ENCODE assay signal across 16 cellular contexts in genomic region chr11:109112748-109113378, GRCh38.
DNase-seq lines count a peak whose midpoint lies in the region; ATAC-seq and TF ChIP-seq lines count a peak whose summit lies in the region.
"Had no signal": no experiment of that assay in that cellular context is flagged by ENCODE, and none has a peak within 500 bp of the region (broad histone marks: within the 10 kb centered on the region; RNA-seq: fewer than 3 reads in every experiment).

No MANE protein-coding gene starts in this region.

- ATAC-seq in Right ventricle myocardium superior (ENCODE audit: poor library complexity) (peak; percentile 31), SK-N-SH treated with all-trans-retinoic acid at 6 μM for 48 hours (peak; percentile 86), GM18909 (IDR thresholded peaks at IDR 0.05; ENCODE audit: poor library complexity, unreplicated experiment) (no peak)
- ATAC-seq: Right ventricle myocardium inferior had no signal

- no peak for TF ChIP-seq CTCF in right atrium auricular region (IDR thresholded peaks at IDR 0.05)
- TF ChIP-seq CTCF in type B pancreatic cell (conservative IDR thresholded peaks at IDR 0.05): no peak

- intact Hi-C loops in Right ventricle myocardium superior (cut with DNase I): no loop called here

- no peaks in the 10 kb centered on the region for H3K9me3 ChIP-seq in right atrium auricular region
- H3K9me3 ChIP-seq: thoracic aorta had no signal

- H3K4me3 Mint-ChIP-seq in type B pancreatic cell: no peak overlapping the region
- H3K4me3 Mint-ChIP-seq: activated naive CD4-positive, alpha-beta T cell treated with anti-CD3 and anti-CD28 coated beads, Interleukin-2, amount 10 ng/mL, durations not matched to agents 7 days and 5 days had no signal

- H3K4me3 ChIP-seq in right atrium auricular region: no peak overlapping the region
- H3K4me3 ChIP-seq: thoracic aorta had no signal

- peaks cover 21% of the 10 kb centered on the region for H3K4me1 Mint-ChIP-seq in type B pancreatic cell (ENCODE audit: unreplicated experiment)
- H3K4me1 Mint-ChIP-seq: activated naive CD4-positive, alpha-beta T cell treated with anti-CD3 and anti-CD28 coated beads, Interleukin-2, amount 10 ng/mL, durations not matched to agents 7 days and 5 days had no signal

- H3K36me3 ChIP-seq in right atrium auricular region: no peaks in the 10 kb centered on the region
- H3K36me3 ChIP-seq: thoracic aorta had no signal

- H3K27me3 Mint-ChIP-seq in type B pancreatic cell: peaks cover 33% of the 10 kb centered on the region

- no peak overlapping the region for H3K27ac Mint-ChIP-seq in type B pancreatic cell
- H3K27ac Mint-ChIP-seq: activated naive CD4-positive, alpha-beta T cell treated with anti-CD3 and anti-CD28 coated beads, Interleukin-2, amount 10 ng/mL, durations not matched to agents 7 days and 5 days; progenitor cell of endocrine pancreas had no signal

- no peaks in the 10 kb centered on the region for H3K36me3 Mint-ChIP-seq in type B pancreatic cell
- H3K36me3 Mint-ChIP-seq: activated naive CD4-positive, alpha-beta T cell treated with anti-CD3 and anti-CD28 coated beads, Interleukin-2, amount 10 ng/mL, durations not matched to agents 7 days and 5 days had no signal

- no peaks in the 10 kb centered on the region for H3K4me1 ChIP-seq in right atrium auricular region

- H3K27me3 ChIP-seq in right atrium auricular region: no peaks in the 10 kb centered on the region

- peaks cover 3% of the 10 kb centered on the region for H3K9me3 Mint-ChIP-seq in type B pancreatic cell
- H3K9me3 Mint-ChIP-seq: activated naive CD4-positive, alpha-beta T cell treated with anti-CD3 and anti-CD28 coated beads, Interleukin-2, amount 10 ng/mL, durations not matched to agents 7 days and 5 days had no signal

- DNase-seq in Right ventricle myocardium superior (no peak), right atrium auricular region (ENCODE audit: low spot score) (no peak), NCI-H2171 treated with DMSO at 0.1 percent for 48 hours (lab: John Stamatoyannopoulos, UW) (peak; percentile 46), retina (peak; percentile 78), type B pancreatic cell (ENCODE audit: extremely low spot score, unreplicated experiment) (no peak)
- DNase-seq in NK-92 treated with Interleukin-12 subunit alpha and Interleukin-12 subunit beta, amount 100 ng/mL, for 24 hours (lab: John Stamatoyannopoulos, UW): no peak
- DNase-seq: ACHN; activated naive CD4-positive, alpha-beta T cell treated with anti-CD3 and anti-CD28 coated beads, Interleukin-2, amount 10 ng/mL, durations not matched to agents 7 days and 5 days; caudate nucleus; stimulated activated CD4-positive, alpha-beta T cell treated with anti-CD3 and anti-CD28 coated beads, Interleukin-15, amount 100 ng/mL, for 24 hours had no signal

- no peak overlapping the region for H3K27ac ChIP-seq in right atrium auricular region
- H3K27ac ChIP-seq: KMS-11, thoracic aorta had no signal

TF ChIP-seq in SK-N-SH treated with all-trans-retinoic acid at 6 μM for 48 hours, 23 proteins besides CTCF, POLR2A, EP300 and RAD21:
- peak; percentile 13; the same call in 1 of the 2 replicates for TF ChIP-seq TCF4 (CRISPR knock-in tag; IDR thresholded peaks at IDR 0.05; ENCODE audit: borderline replicate concordance)
- no peak for TF ChIP-seq CSRNP3 (CRISPR knock-in tag; IDR thresholded peaks at IDR 0.05)
- no peak for TF ChIP-seq CREB5 (CRISPR knock-in tag; IDR thresholded peaks at IDR 0.05; ENCODE audit: low read depth)
- TF ChIP-seq CSDC2 (CRISPR knock-in tag; IDR thresholded peaks at IDR 0.05): no peak

Comparison
In these comparisons a context has a peak if more than half of its experiments do, and no peak if none do; other contexts are left out.
1. DNase-seq: peak in NCI-H2171 treated with DMSO at 0.1 percent for 48 hours (single experiment) and retina (single experiment); none in Right ventricle myocardium superior (single experiment), right atrium auricular region (single experiment), NK-92 treated with Interleukin-12 subunit alpha and Interleukin-12 subunit beta, amount 100 ng/mL, for 24 hours (single experiment) and type B pancreatic cell (single experiment).